In the genomic region with DNA sequence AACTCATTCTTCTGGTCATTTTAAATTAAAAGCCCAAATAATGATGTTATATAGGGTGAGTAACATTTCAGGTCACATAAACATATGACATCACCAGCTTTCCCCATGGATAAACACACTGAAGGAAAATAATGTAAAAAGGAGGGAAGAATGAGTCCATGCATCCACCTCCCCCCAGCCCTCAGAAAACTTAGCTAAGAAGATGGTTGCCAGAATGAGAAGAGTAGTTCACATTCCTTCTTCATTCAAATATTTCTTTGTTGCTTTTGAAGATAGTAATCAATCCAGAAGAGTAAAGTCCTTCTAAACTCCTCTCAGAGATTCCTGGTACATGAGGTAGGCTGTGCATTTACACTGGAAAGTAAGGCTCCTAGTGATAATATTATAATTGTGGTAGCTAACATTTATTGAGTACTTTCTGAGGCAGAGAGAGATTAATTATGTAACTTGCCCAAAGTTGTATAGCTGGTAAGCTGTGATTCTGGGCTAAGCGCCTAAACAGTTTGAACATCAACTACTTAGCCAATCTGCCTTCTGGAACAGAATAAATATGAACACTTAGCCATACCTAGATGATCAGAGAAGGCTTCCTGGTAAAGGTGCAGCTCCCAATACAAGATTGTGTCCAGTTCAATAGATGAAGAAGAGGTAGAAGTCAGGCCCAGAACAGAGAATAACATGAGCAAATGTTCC, we compare ENCODE assay signal across 16 cellular contexts.
DNase-seq lines count a peak whose midpoint lies in the region; ATAC-seq and TF ChIP-seq lines count a peak whose summit lies in the region.
"Had no signal": no experiment of that assay in that cellular context is flagged by ENCODE, and none has a peak within 500 bp of the region (broad histone marks: within the 10 kb centered on the region; RNA-seq: fewer than 3 reads in every experiment).

No MANE protein-coding gene starts in this region.

- H3K36me3 Mint-ChIP-seq in HFFc6 (ENCODE audit: low read depth) = peaks cover 23% of the 10 kb centered on the region
- H3K36me3 Mint-ChIP-seq in immature natural killer cell = peaks cover 0 to under 1% (median 0%) of the 10 kb centered on the region in 3 donors

- H3K27me3 ChIP-seq in left lung (no peaks in the 10 kb centered on the region), tibial artery (no peaks in the 10 kb centered on the region), colonic mucosa (no peaks in the 10 kb centered on the region)
- H3K27me3 ChIP-seq: cardiac muscle cell had no signal

- intact Hi-C loops in left lung (cut with DNase I) (no loop called here), tibial artery (cut with DNase I; ENCODE audit: low total_unique reads) (no loop called here), colonic mucosa (cut with DNase I) (no loop called here)

- H3K4me1 Mint-ChIP-seq in HFFc6 (ENCODE audit: low read depth) (peaks cover 61% of the 10 kb centered on the region), immature natural killer cell (no peaks in the 10 kb centered on the region)

- H3K36me3 ChIP-seq in left lung (no peaks in the 10 kb centered on the region), tibial artery (no peaks in the 10 kb centered on the region), colonic mucosa (no peaks in the 10 kb centered on the region)
- H3K36me3 ChIP-seq: cardiac muscle cell had no signal

- H3K9me3 Mint-ChIP-seq in HFFc6 = peaks cover 14% of the 10 kb centered on the region
- H3K9me3 Mint-ChIP-seq in immature natural killer cell = peaks cover 0 to under 1% (median 0%) of the 10 kb centered on the region in 6 donors
- H3K9me3 Mint-ChIP-seq: activated CD8-positive, alpha-beta T cell treated with anti-CD3 and anti-CD28 coated beads for 36 hours; CD14-positive monocyte had no signal

- no peak for TF ChIP-seq CTCF in HFFc6 (IDR thresholded peaks at IDR 0.05)
- TF ChIP-seq CTCF in choroid plexus epithelial cell (conservative IDR thresholded peaks at IDR 0.05; ENCODE audit: low read depth, low read length) = no peak
- no peak for TF ChIP-seq CTCF in left lung (IDR thresholded peaks at IDR 0.05)
- TF ChIP-seq CTCF in tibial artery (IDR thresholded peaks at IDR 0.05) = no peak
- no peak for TF ChIP-seq CTCF in colonic mucosa (IDR thresholded peaks at IDR 0.05)

- H3K4me3 Mint-ChIP-seq in HFFc6 (peak overlapping the region; percentile 53), immature natural killer cell (no peak overlapping the region)
- H3K4me3 Mint-ChIP-seq: activated CD8-positive, alpha-beta T cell treated with anti-CD3 and anti-CD28 coated beads for 36 hours; CD14-positive monocyte had no signal

- ATAC-seq in left lung = peak; percentile 56
- ATAC-seq: activated CD8-positive, alpha-beta T cell treated with anti-CD3 and anti-CD28 coated beads for 36 hours; HCT116 had no signal

- H3K4me3 ChIP-seq in choroid plexus epithelial cell (ENCODE audit: low read depth, low read length) (no peak overlapping the region), left lung (no peak overlapping the region), tibial artery (no peak overlapping the region), colonic mucosa (no peak overlapping the region)
- H3K4me3 ChIP-seq: cardiac muscle cell had no signal

- H3K9me3 ChIP-seq in left lung = no peaks in the 10 kb centered on the region
- no peaks in the 10 kb centered on the region for H3K9me3 ChIP-seq in tibial artery
- H3K9me3 ChIP-seq in colonic mucosa = no peaks in the 10 kb centered on the region

- H3K27ac Mint-ChIP-seq in HFFc6 (peak overlapping the region; percentile 88), immature natural killer cell (no peak overlapping the region)
- H3K27ac Mint-ChIP-seq: activated CD8-positive, alpha-beta T cell treated with anti-CD3 and anti-CD28 coated beads for 36 hours; CD14-positive monocyte had no signal

- no peak overlapping the region for H3K9ac ChIP-seq in colonic mucosa (ENCODE audit: low read depth in 2 of 2, low read length in 2 of 2)

- no peaks in the 10 kb centered on the region for H3K27me3 Mint-ChIP-seq in HFFc6 (ENCODE audit: insufficient read depth)
- H3K27me3 Mint-ChIP-seq in immature natural killer cell (ENCODE audit: low read depth in 3 of 3) = peaks cover 2 to 3% (median 2%) of the 10 kb centered on the region in 3 donors

- H3K4me1 ChIP-seq in left lung (peaks cover 12 to 19% of the 10 kb centered on the region in 2 donors), tibial artery (peaks cover 0 to 32% (median 25%) of the 10 kb centered on the region in 4 donors), colonic mucosa (no peaks in the 10 kb centered on the region)

- DNase-seq in HFFc6 = peak; percentile 40
- peak; percentile 54 for DNase-seq in choroid plexus epithelial cell (ENCODE audit: low read depth)
- no peak for DNase-seq in left lung
- DNase-seq in tibial artery = no peak
- no peak for DNase-seq in NCI-H128 (lab: John Stamatoyannopoulos, UW; ENCODE audit: unreplicated experiment)
- DNase-seq in immature natural killer cell = no peak
- DNase-seq in colonic mucosa = no peak
- DNase-seq: activated CD8-positive, alpha-beta T cell treated with anti-CD3 and anti-CD28 coated beads for 36 hours; erythroblast; GF-D8; NCI-H1092 treated with DMSO at 0.1 percent for 48 hours; NCI-H524 treated with DMSO at 0.1 percent for 48 hours; stimulated activated naive CD4-positive, alpha-beta T cell treated with Interleukin-2 at 50 U/mL for 16 hours had no signal

- H3K27ac ChIP-seq in left lung (peak overlapping the region; percentile 21 to 29), tibial artery (peak overlapping the region; percentile 70 to 77), colonic mucosa (no peak overlapping the region)
- H3K27ac ChIP-seq: cardiac muscle cell had no signal

Comparison
In these comparisons a context has a peak if more than half of its experiments do, and no peak if none do; other contexts are left out.
1. DNase-seq: peak in HFFc6 (single experiment) and choroid plexus epithelial cell (single experiment); none in left lung (0 of 2), tibial artery (0 of 2), NCI-H128 (single experiment), immature natural killer cell (0 of 3) and colonic mucosa (single experiment).